19 cellular contexts compared by ENCODE assay signal in genomic region chr18:3048121-3048520, GRCh38. TPM values are rescaled to one million over a fixed set of nuclear protein-coding genes. Genes with fewer than 3 reads are reported as not detected.
A peak's percentile ranks its signal among the peaks of the same experiment; 100 is the strongest.
DNase-seq lines count a peak whose midpoint lies in the region; ATAC-seq and TF ChIP-seq lines count a peak whose summit lies in the region.
"Had no signal": no experiment of that assay in that cellular context is flagged by ENCODE, and none has a peak within 500 bp of the region (broad histone marks: within the 10 kb centered on the region; RNA-seq: fewer than 3 reads in every experiment).

No MANE protein-coding gene starts in this region.

- ATAC-seq in right cardiac atrium (no peak), HG02678 (IDR thresholded peaks at IDR 0.05; ENCODE audit: unreplicated experiment) (no peak)
- ATAC-seq: activated naive CD4-positive, alpha-beta T cell treated with anti-CD3 and anti-CD28 coated beads, Interleukin-2, amount 50 U/mL, for 72 hours; activated T-cell treated with anti-CD3 and anti-CD28 coated beads, Interleukin-2, amount 50 U/mL, for 4 hours; GM12878; natural killer cell treated with Interleukin-12 subunit alpha and Interleukin-12 subunit beta and Interleukin-15 and Interleukin-18, amount 100 ng/mL, for 72 hours; PC-3; stimulated activated memory B cell treated with anti-CD40 and anti-IgM and Interleukin-4, amounts not matched to agents 10 μg/mL and 1 μg/mL and 100 μg/mL, for 72 hours had no signal

- TF ChIP-seq CTCF in right atrium auricular region (IDR thresholded peaks at IDR 0.05) (no peak), colonic mucosa (IDR thresholded peaks at IDR 0.05) (no peak)

- intact Hi-C loops in right cardiac atrium (cut with DNase I) (no loop called here), colonic mucosa (cut with DNase I) (no loop called here)

- no peak overlapping the region for H3K27ac ChIP-seq in right atrium auricular region
- H3K27ac ChIP-seq in right cardiac atrium (ENCODE audit: low read length), result no peak overlapping the region
- no peak overlapping the region for H3K27ac ChIP-seq in colonic mucosa
- H3K27ac ChIP-seq: thoracic aorta had no signal

- H3K9me3 ChIP-seq in right atrium auricular region (no peaks in the 10 kb centered on the region), right cardiac atrium (ENCODE audit: control insufficient read depth, low read length) (no peaks in the 10 kb centered on the region), colonic mucosa (no peaks in the 10 kb centered on the region)
- H3K9me3 ChIP-seq: thoracic aorta had no signal

- H3K4me3 ChIP-seq in right atrium auricular region (no peak overlapping the region), right cardiac atrium (ENCODE audit: low read length) (no peak overlapping the region), colonic mucosa (no peak overlapping the region)
- H3K4me3 ChIP-seq: GM12878, thoracic aorta had no signal

- H3K27me3 ChIP-seq in right atrium auricular region (no peaks in the 10 kb centered on the region), right cardiac atrium (ENCODE audit: control insufficient read depth, insufficient read depth) (no peaks in the 10 kb centered on the region), colonic mucosa (no peaks in the 10 kb centered on the region)

- DNase-seq in right atrium auricular region (ENCODE audit: low spot score) (peak; percentile 38), right cardiac atrium (no peak), NCI-H524 treated with DMSO at 0.1 percent for 48 hours (lab: John Stamatoyannopoulos, UW) (peak; percentile 27), cerebellar cortex (ENCODE audit: low spot score) (peak; percentile 90), colonic mucosa (no peak)
- no peak for DNase-seq in stimulated activated naive CD4-positive, alpha-beta T cell (lab: John Stamatoyannopoulos, UW)
- no peak for DNase-seq in activated CD4-positive, alpha-beta T cell treated with anti-CD3 and anti-CD28 coated beads, Interleukin-2, amount 50 U/mL, for 4 hours
- DNase-seq: activated T-cell treated with anti-CD3 and anti-CD28 coated beads, Interleukin-2, amount 50 U/mL, for 4 hours; CD4-positive, CD25-positive, alpha-beta regulatory T cell; endodermal cell; NCI-H2029; PC-3; SIG-M5 had no signal

- 35% methylated on average over 6 of the region's 6 CpGs for WGBS in right cardiac atrium

- no peaks in the 10 kb centered on the region for H3K36me3 ChIP-seq in right atrium auricular region
- H3K36me3 ChIP-seq in colonic mucosa, result no peaks in the 10 kb centered on the region
- H3K36me3 ChIP-seq: thoracic aorta had no signal

- no peak overlapping the region for H3K9ac ChIP-seq in colonic mucosa (ENCODE audit: low read depth in 2 of 2, low read length in 2 of 2)

- H3K4me1 ChIP-seq in right atrium auricular region (no peaks in the 10 kb centered on the region), right cardiac atrium (ENCODE audit: control insufficient read depth, insufficient read depth, low read length) (no peaks in the 10 kb centered on the region), colonic mucosa (peaks cover 4% of the 10 kb centered on the region)

RNA-seq across cellular contexts. Expression of gene LPIN2, which starts 35.2 kb away (rescaled TPM):
- 10 to 100 TPM; 15.5 to 19.0 TPM for total RNA-seq in right atrium auricular region
- total RNA-seq in right cardiac atrium, result 10 to 100 TPM; 12.6 to 18.1 (median 14.2) TPM
- 5.0 TPM for polyA plus RNA-seq in right cardiac atrium
- 10 to 100 TPM; 23.6 to 59.0 TPM for total RNA-seq in colonic mucosa

Comparison
In these comparisons a context has a peak if more than half of its experiments do, and no peak if none do; other contexts are left out.
1. DNase-seq: peak in right atrium auricular region (single experiment), NCI-H524 treated with DMSO at 0.1 percent for 48 hours (single experiment) and cerebellar cortex (single experiment); none in right cardiac atrium (0 of 3), stimulated activated naive CD4-positive, alpha-beta T cell (0 of 6), colonic mucosa (single experiment) and activated CD4-positive, alpha-beta T cell treated with anti-CD3 and anti-CD28 coated beads, Interleukin-2, amount 50 U/mL, for 4 hours (0 of 2).